1 cellular context compared by ENCODE assay signal in the genomic region with DNA sequence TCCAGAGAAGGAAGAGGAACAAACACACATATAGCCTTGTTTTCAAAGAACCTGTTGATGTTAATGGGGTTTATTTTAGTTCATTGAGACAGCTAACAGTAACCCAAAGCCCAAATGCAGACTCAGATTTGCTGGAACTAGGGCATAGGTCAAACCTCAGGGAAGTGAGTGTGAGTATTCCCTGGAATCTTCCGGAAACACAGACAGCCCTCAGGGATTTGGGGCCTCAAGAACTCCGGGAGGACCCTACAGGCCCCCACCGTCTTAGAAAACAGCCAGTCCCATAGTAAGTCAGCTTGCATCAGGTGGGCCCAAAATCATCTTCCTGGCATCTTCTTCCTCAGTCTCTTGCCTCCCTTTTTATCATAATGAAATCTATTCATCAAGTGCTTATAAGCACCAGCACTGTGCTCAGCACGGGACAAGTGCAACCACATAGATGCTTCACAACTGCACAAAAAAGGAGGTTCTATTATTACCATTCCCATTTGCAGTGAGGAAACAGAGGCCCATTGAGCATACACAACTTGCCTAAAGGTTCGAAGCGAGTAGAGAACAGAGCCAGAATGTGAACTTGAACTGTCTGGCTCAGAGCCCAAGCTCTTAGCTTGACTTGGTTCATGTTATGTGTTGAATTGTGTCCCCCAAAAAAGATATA.
TF ChIP-seq lines count a peak whose summit lies in the region.

No MANE protein-coding gene starts in this region.

TF ChIP-seq in GM23338, 12 proteins besides CTCF, POLR2A, EP300 and RAD21 (continued from another document):
- TF ChIP-seq REST (IDR thresholded peaks at IDR 0.05; ENCODE audit: unreplicated experiment) = no peak
